ENCODE assay signal across 14 cellular contexts in genomic region chr9:76007935-76008334, GRCh38.
"Had no signal": no experiment of that assay in that cellular context is flagged by ENCODE, and none has a peak within 500 bp of the region (broad histone marks: within the 10 kb centered on the region; RNA-seq: fewer than 3 reads in every experiment).

No MANE protein-coding gene starts in this region.

- H3K27me3 Mint-ChIP-seq: activated B cell treated with CpG ODN at 0.5 μM for 24 hours had no signal

- ATAC-seq: gastrocnemius medialis, heart left ventricle, right cardiac atrium had no signal

- H3K9me3 Mint-ChIP-seq: activated B cell treated with CpG ODN at 0.5 μM for 24 hours; activated T-helper 2 cell treated with anti-CD3 and anti-CD28 coated beads, Interferon-gamma antibody, Interleukin-2, Interleukin-4, amounts not matched to agents 10 μg/mL and 5 μg/mL and 100 μg/mL, durations not matched to agents 14 hours and 24 hours and 36 hours; T-helper 1 cell treated with Interleukin-12 subunit alpha and Interleukin-12 subunit beta and Interleukin-4 antibody, amounts not matched to agents 30 μg/mL and 1 μg/mL, for 36 hours had no signal

- H3K4me3 Mint-ChIP-seq: activated B cell treated with CpG ODN at 0.5 μM for 24 hours; T-helper 1 cell treated with Interleukin-12 subunit alpha and Interleukin-12 subunit beta and Interleukin-4 antibody, amounts not matched to agents 30 μg/mL and 1 μg/mL, for 36 hours had no signal

- H3K4me1 Mint-ChIP-seq: activated B cell treated with CpG ODN at 0.5 μM for 24 hours had no signal

- DNase-seq: activated B cell treated with CpG ODN at 0.5 μM for 24 hours; activated CD8-positive, alpha-beta memory T cell treated with anti-CD3 and anti-CD28 coated beads, Interleukin-2, amount 50 U/mL, for 48 hours; activated naive CD4-positive, alpha-beta T cell; amygdala; colonic mucosa; esophagus squamous epithelium; gastrocnemius medialis; heart left ventricle; nucleus accumbens; right cardiac atrium; stimulated activated CD4-positive, alpha-beta T cell treated with anti-CD3 and anti-CD28 coated beads, Interleukin-4, amount 100 ng/mL, for 4 hours; transverse colon had no signal

- H3K27ac Mint-ChIP-seq: activated B cell treated with CpG ODN at 0.5 μM for 24 hours; activated T-helper 2 cell treated with anti-CD3 and anti-CD28 coated beads, Interferon-gamma antibody, Interleukin-2, Interleukin-4, amounts not matched to agents 10 μg/mL and 5 μg/mL and 100 μg/mL, durations not matched to agents 14 hours and 24 hours and 36 hours; T-helper 1 cell treated with Interleukin-12 subunit alpha and Interleukin-12 subunit beta and Interleukin-4 antibody, amounts not matched to agents 30 μg/mL and 1 μg/mL, for 36 hours had no signal
